ENCODE assay signal across 8 cellular contexts in genomic region chr7:101237206-101238067, GRCh38. TPM values are rescaled to one million over a fixed set of nuclear protein-coding genes. Genes with fewer than 3 reads are reported as not detected.
DNase-seq lines count a peak whose midpoint lies in the region; ATAC-seq and TF ChIP-seq lines count a peak whose summit lies in the region.

Gene CLDN15, minus strand, starts transcription at chr7:101237802. Its CDS starts 221 bp downstream, at chr7:101237581.

- TF ChIP-seq CTCF in AG10803 (conservative IDR thresholded peaks at IDR 0.05; ENCODE audit: low read length) (no peak), RWPE1 (conservative IDR thresholded peaks at IDR 0.05; ENCODE audit: low read depth) (no peak), fibroblast of mammary gland (conservative IDR thresholded peaks at IDR 0.05; ENCODE audit: control insufficient read depth, insufficient read depth, low read depth, low read length) (no peak), neural crest cell (conservative IDR thresholded peaks at IDR 0.05) (no peak)

- peaks cover 8% of the 10 kb centered on the region for H3K27me3 Mint-ChIP-seq in neural crest cell (ENCODE audit: low read depth)

- H3K4me3 Mint-ChIP-seq in neural crest cell = no peak within 1 kb of the TSS

- CTCF ChIA-PET in RWPE1 (lab: Yijun Ruan, JAX) = interaction anchor here (0.8 to 1.1 kb wide), 2 partner anchors 45 to 93 kb away, joined by 3 to 7 read pairs; no protein-coding TSS in a partner anchor

- H3K4me3 ChIP-seq in AG10803 (ENCODE audit: low read length) = no peak within 1 kb of the TSS; the same call in 1 of the 2 replicates
- no peak within 1 kb of the TSS for H3K4me3 ChIP-seq in fibroblast of mammary gland (ENCODE audit: control insufficient read depth, low read depth, low read length)

- no peak for ATAC-seq in GM18868 (IDR thresholded peaks at IDR 0.05; ENCODE audit: unreplicated experiment)

- H3K27ac Mint-ChIP-seq in neural crest cell (ENCODE audit: unreplicated experiment) = no peak within 1 kb of the TSS

- no peaks in the 10 kb centered on the region for H3K36me3 Mint-ChIP-seq in neural crest cell (ENCODE audit: low read depth)

- no peaks in the 10 kb centered on the region for H3K9me3 Mint-ChIP-seq in neural crest cell

- H3K27ac ChIP-seq in RWPE1 = peak within 1 kb of the TSS; percentile 36

- DNase-seq in AG10803 (ENCODE audit: low read depth) = peak; percentile 60
- DNase-seq in RWPE1 (ENCODE audit: low spot score) = no peak
- peak; percentile 87 for DNase-seq in fibroblast of mammary gland (ENCODE audit: low read depth)
- no peak for DNase-seq in neural crest cell (ENCODE audit: low read depth, low spot score)
- no peak for DNase-seq in germinal center (ENCODE audit: low spot score)
- no peak for DNase-seq in SW480 (ENCODE audit: low spot score)
- DNase-seq in NCI-H526 treated with DMSO at 0.1 percent for 48 hours (lab: John Stamatoyannopoulos, UW) = no peak

- H3K4me1 Mint-ChIP-seq in neural crest cell = no peaks in the 10 kb centered on the region

- POLR2A ChIA-PET in RWPE1 (lab: Yijun Ruan, JAX; ENCODE audit: low non-redundant PET) = interaction anchor here (0.6 to 1.3 kb wide), 2 partner anchors 18 to 20 kb away, joined by 5 to 6 read pairs; partner anchors contain the start of genes PLOD3 and ZNHIT1

RNA-seq across cellular contexts. Expression of gene CLDN15, which starts in this region (rescaled TPM):
- total RNA-seq in neural crest cell = 9.1 and 10.4 TPM in 2 replicates

Comparison
In these comparisons a context has a peak if more than half of its experiments do, and no peak if none do; other contexts are left out.
1. DNase-seq: peak in AG10803 (single experiment) and fibroblast of mammary gland (single experiment); none in RWPE1 (single experiment), neural crest cell (single experiment), germinal center (single experiment), SW480 (single experiment) and NCI-H526 treated with DMSO at 0.1 percent for 48 hours (single experiment).